Comparison of ENCODE assay signal across 13 cellular contexts in genomic region chr2:225140761-225141160, GRCh38.
"Had no signal": no experiment of that assay in that cellular context is flagged by ENCODE, and none has a peak within 500 bp of the region (broad histone marks: within the 10 kb centered on the region; RNA-seq: fewer than 3 reads in every experiment).

No MANE protein-coding gene starts in this region.

- DNase-seq: effector memory CD4-positive, alpha-beta T cell; heart left ventricle; hypothalamus; kidney glomerular epithelial cell; naive B cell; occipital lobe; pancreas; right cardiac atrium; stimulated activated CD4-positive, alpha-beta T cell treated with anti-CD3 and anti-CD28 coated beads, Interleukin-2, amount 100 ng/mL, for 48 hours; stimulated activated naive CD4-positive, alpha-beta T cell treated with Interleukin-2 at 50 U/mL for 16 hours; trophoblast cell had no signal

- H3K4me3 ChIP-seq: esophagus muscularis mucosa, heart left ventricle, pancreas, smooth muscle cell had no signal
